ENCODE assay signal across 19 cellular contexts in the genomic region with DNA sequence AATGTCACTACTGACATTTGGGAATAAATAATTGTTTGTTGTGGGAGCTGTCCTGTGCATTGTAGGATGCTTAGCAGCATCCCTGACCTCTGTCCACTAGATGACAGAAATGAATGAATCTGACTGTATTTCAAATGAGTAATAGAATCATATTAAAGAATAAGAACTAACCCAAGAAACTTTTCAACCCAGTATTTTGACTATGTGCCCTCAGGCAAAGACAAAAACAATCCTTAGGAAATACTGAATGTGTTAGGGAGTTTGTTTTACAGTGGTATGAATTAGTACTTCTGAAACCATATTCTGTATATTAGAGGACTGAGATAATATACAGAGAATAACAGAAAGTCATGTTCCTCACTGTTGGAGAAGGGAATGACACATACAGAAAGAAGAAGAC.
DNase-seq lines count a peak whose midpoint lies in the region; ATAC-seq and TF ChIP-seq lines count a peak whose summit lies in the region.
"Had no signal": no experiment of that assay in that cellular context is flagged by ENCODE, and none has a peak within 500 bp of the region (broad histone marks: within the 10 kb centered on the region; RNA-seq: fewer than 3 reads in every experiment).

No MANE protein-coding gene starts in this region.

- no peak overlapping the region for H3K27ac ChIP-seq in body of pancreas
- H3K27ac ChIP-seq: A549; BLaER1 treated with 17β-estradiol and CSF1 and Interleukin-3, amounts not matched to agents 10 nM and 100 nM had no signal

- ATAC-seq in body of pancreas: no peak
- ATAC-seq: A549, GM12878 had no signal

- H3K4me3 ChIP-seq in fibroblast of villous mesenchyme (ENCODE audit: low read depth, low read length): no peak overlapping the region
- no peak overlapping the region for H3K4me3 ChIP-seq in body of pancreas
- H3K4me3 ChIP-seq: A549; BLaER1 treated with 17β-estradiol and CSF1 and Interleukin-3, amounts not matched to agents 10 nM and 100 nM; GM12878 had no signal

- H3K4me1 ChIP-seq in body of pancreas: no peaks in the 10 kb centered on the region

- peak; percentile 20 for DNase-seq in EL
- peak; percentile 33 for DNase-seq in NCI-H226
- peak; percentile 13 for DNase-seq in fibroblast of villous mesenchyme (ENCODE audit: low read depth)
- no peak for DNase-seq in stimulated activated CD4-positive, alpha-beta T cell treated with anti-CD3 and anti-CD28 coated beads, Interleukin-15, amount 100 ng/mL, for 24 hours
- no peak for DNase-seq in body of pancreas
- DNase-seq in NOMO-1 treated with DMSO at 0.1 percent for 48 hours (lab: John Stamatoyannopoulos, UW; ENCODE audit: unreplicated experiment): no peak
- DNase-seq: 8988T; ACHN; AML-193; BE2C; CD4-positive, alpha-beta T cell; CD8-positive, alpha-beta memory T cell; DMS 273 treated with DMSO at 0.1 percent for 48 hours; DMS79; H7; HCEC 1CT had no signal

- no peaks in the 10 kb centered on the region for H3K9me3 ChIP-seq in body of pancreas
- H3K9me3 ChIP-seq: A549, BE2C had no signal

- intact Hi-C loops in body of pancreas (cut with DNase I): no loop called here

- no peaks in the 10 kb centered on the region for H3K27me3 ChIP-seq in body of pancreas
- H3K27me3 ChIP-seq: BE2C had no signal

- no peaks in the 10 kb centered on the region for H3K36me3 ChIP-seq in body of pancreas (replicated peaks in 1 of 2; ENCODE audit: insufficient read depth in 1 of 2, low read depth in 2 of 2)
- H3K36me3 ChIP-seq: BE2C; BLaER1 treated with 17β-estradiol and CSF1 and Interleukin-3, amounts not matched to agents 10 nM and 100 nM had no signal

- TF ChIP-seq POLR2A in body of pancreas (IDR thresholded peaks at IDR 0.05): no peak

- no peak for TF ChIP-seq CTCF in fibroblast of villous mesenchyme (IDR thresholded peaks at IDR 0.05; ENCODE audit: insufficient read depth, low read depth, low read length)
- no peak for TF ChIP-seq CTCF in body of pancreas (IDR thresholded peaks at IDR 0.05)

Comparison
In these comparisons a context has a peak if more than half of its experiments do, and no peak if none do; other contexts are left out.
1. DNase-seq: peak in EL (single experiment), NCI-H226 (single experiment) and fibroblast of villous mesenchyme (single experiment); none in stimulated activated CD4-positive, alpha-beta T cell treated with anti-CD3 and anti-CD28 coated beads, Interleukin-15, amount 100 ng/mL, for 24 hours (single experiment), body of pancreas (0 of 4) and NOMO-1 treated with DMSO at 0.1 percent for 48 hours (single experiment).